Comparison of ENCODE assay signal across 26 cellular contexts in the genomic region with DNA sequence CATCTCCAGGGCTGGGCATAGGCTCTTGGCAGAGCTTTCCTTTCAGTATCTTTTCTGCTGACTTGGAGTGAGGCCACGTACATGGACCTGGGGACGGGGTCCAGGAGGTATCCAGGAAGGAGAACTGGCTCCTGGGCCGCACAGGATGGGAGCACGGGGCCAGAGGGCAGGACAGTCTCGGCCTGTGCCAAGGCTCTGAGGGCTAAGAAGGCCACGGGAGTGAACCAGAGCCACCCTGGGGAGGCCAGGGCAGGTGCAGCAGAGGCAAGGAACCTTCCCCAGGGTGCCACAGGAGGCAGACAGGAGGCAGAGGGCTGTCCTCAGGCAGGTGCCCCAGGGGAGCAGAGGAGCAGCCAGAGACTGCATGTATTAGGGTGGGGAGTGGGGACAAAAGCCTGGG.
"Had no signal": no experiment of that assay in that cellular context is flagged by ENCODE, and none has a peak within 500 bp of the region (broad histone marks: within the 10 kb centered on the region; RNA-seq: fewer than 3 reads in every experiment).

No MANE protein-coding gene starts in this region.

- ATAC-seq: activated T-cell treated with anti-CD3 and anti-CD28 coated beads, Interleukin-2, amount 50 U/mL, for 4 hours; activated T-helper 17 cell treated with anti-CD3 and anti-CD28 coated beads, Interleukin-2, amount 50 U/mL, for 72 hours; SK-N-SH treated with all-trans-retinoic acid at 6 μM for 48 hours; WTC11 had no signal

- H3K27me3 ChIP-seq: SJSA1 had no signal

- H3K9me3 Mint-ChIP-seq: activated CD4-positive, alpha-beta memory T cell treated with anti-CD3 and anti-CD28 coated beads for 36 hours; activated naive CD4-positive, alpha-beta T cell treated with anti-CD3 and anti-CD28 coated beads for 36 hours; activated T-cell treated with anti-CD3 and anti-CD28 coated beads, Interleukin-2, amount 50 U/mL, for 4 hours; activated T-helper 17 cell treated with anti-CD3 and anti-CD28 coated beads, Interleukin-2, amount 50 U/mL, for 72 hours; WTC11 had no signal

- H3K4me3 Mint-ChIP-seq: activated CD4-positive, alpha-beta memory T cell treated with anti-CD3 and anti-CD28 coated beads for 36 hours; activated naive CD4-positive, alpha-beta T cell treated with anti-CD3 and anti-CD28 coated beads for 36 hours; activated naive CD8-positive, alpha-beta T cell; activated T-cell treated with anti-CD3 and anti-CD28 coated beads, Interleukin-2, amount 50 U/mL, for 4 hours; activated T-helper 17 cell treated with anti-CD3 and anti-CD28 coated beads, Interleukin-2, amount 50 U/mL, for 72 hours; WTC11 had no signal

- H3K36me3 Mint-ChIP-seq: activated naive CD8-positive, alpha-beta T cell had no signal

- H3K9me3 ChIP-seq: SJSA1 had no signal

- H3K4me3 ChIP-seq: SJSA1 had no signal

- H3K4me1 ChIP-seq: SJSA1 had no signal

- DNase-seq: activated CD4-positive, alpha-beta memory T cell treated with anti-CD3 and anti-CD28 coated beads for 36 hours; activated CD4-positive, alpha-beta T cell treated with anti-CD3 and anti-CD28 coated beads for 48 hours; activated CD4-positive, CD25-positive, alpha-beta regulatory T cell treated with anti-CD3 and anti-CD28 coated beads, Interleukin-2, amount 50 U/mL, for 72 hours; activated CD8-positive, alpha-beta memory T cell treated with anti-CD3 and anti-CD28 coated beads for 24 hours; activated gamma-delta T cell; activated naive CD4-positive, alpha-beta T cell treated with anti-CD3 and anti-CD28 coated beads for 36 hours; activated T-cell treated with anti-CD3 and anti-CD28 coated beads, Interleukin-2, amount 50 U/mL, for 4 hours; amygdala; caudate nucleus; IMR-90; KBM-7; NCI-H1092 treated with DMSO at 0.1 percent for 48 hours; NCI-H1417 treated with DMSO at 0.1 percent for 48 hours; NCI-H1694; NCI-H2029 treated with DMSO at 0.1 percent for 48 hours; NCI-H345; NCI-H510A; NCI-H526 treated with DMSO at 0.1 percent for 48 hours; NCI-H82; SW 1271; T-helper 9 cell had no signal

- H3K27ac ChIP-seq: SJSA1 had no signal

- H3K27me3 Mint-ChIP-seq: activated CD4-positive, alpha-beta memory T cell treated with anti-CD3 and anti-CD28 coated beads for 36 hours; activated naive CD8-positive, alpha-beta T cell; activated T-helper 17 cell treated with anti-CD3 and anti-CD28 coated beads, Interleukin-2, amount 50 U/mL, for 72 hours had no signal

- H3K27ac Mint-ChIP-seq: activated CD4-positive, alpha-beta memory T cell treated with anti-CD3 and anti-CD28 coated beads for 36 hours; activated naive CD4-positive, alpha-beta T cell treated with anti-CD3 and anti-CD28 coated beads for 36 hours; activated naive CD8-positive, alpha-beta T cell; activated T-helper 17 cell treated with anti-CD3 and anti-CD28 coated beads, Interleukin-2, amount 50 U/mL, for 72 hours; WTC11 had no signal

- H3K4me1 Mint-ChIP-seq: activated T-helper 17 cell treated with anti-CD3 and anti-CD28 coated beads, Interleukin-2, amount 50 U/mL, for 72 hours; WTC11 had no signal
